ENCODE assay signal across 11 cellular contexts in the genomic region with DNA sequence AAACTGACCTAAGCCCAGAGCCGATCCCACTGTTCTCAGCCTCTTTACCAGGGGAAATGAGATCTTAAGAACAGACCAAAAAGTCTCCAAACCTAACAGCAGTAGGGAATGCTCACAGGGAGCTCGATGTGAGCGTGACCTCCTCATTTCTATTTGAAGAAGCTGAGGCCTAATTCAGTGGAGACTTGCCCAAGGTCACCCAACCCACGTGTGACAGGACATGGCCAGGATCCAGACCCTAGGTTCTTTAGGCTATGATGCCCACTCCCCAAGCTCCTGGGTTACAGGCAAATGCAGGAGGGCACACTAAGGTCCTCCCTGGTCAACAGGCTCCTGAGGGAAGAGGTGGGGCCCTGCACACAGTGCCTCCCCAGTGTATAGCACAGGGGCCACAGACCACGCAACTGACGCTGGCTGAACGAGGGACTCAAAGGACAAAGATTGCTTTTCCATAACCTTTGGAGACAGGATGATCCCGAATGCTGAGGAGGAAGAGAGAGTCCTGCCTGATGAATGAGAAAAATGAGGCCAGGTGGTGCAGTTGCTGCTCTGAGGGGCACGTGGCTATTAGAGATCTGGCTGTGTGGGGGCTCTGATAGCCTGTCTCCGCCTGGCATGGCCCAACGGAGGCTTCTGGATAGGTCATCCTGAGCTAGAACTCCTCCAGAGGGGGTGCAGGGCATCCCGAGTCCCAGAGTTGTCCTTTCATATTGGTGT. TPM values are rescaled to one million over a fixed set of nuclear protein-coding genes. Genes with fewer than 3 reads are reported as not detected.
DNase-seq lines count a peak whose midpoint lies in the region; ATAC-seq, FAIRE-seq and TF ChIP-seq lines count a peak whose summit lies in the region.
"Had no signal": no experiment of that assay in that cellular context is flagged by ENCODE, and none has a peak within 500 bp of the region (broad histone marks: within the 10 kb centered on the region; RNA-seq: fewer than 3 reads in every experiment).

No MANE protein-coding gene starts in this region.

- DNase-seq in activated CD4-positive, alpha-beta T cell treated with anti-CD3 and anti-CD28 coated beads, Interleukin-2, amount 10 ng/mL, durations not matched to agents 24 days and 14 days: no peak
- DNase-seq in activated CD4-positive, alpha-beta T cell treated with anti-CD3 and anti-CD28 coated beads, Interleukin-2, amount 50 U/mL, for 4 hours: no peak
- DNase-seq in astrocyte (ENCODE audit: low read depth) (no peak), lower lobe of right lung (no peak), testis (peak; percentile 59), nucleus accumbens (lab: John Stamatoyannopoulos, UW) (no peak)
- DNase-seq in stimulated activated CD4-positive, alpha-beta T cell treated with anti-CD3 and anti-CD28 coated beads, Interleukin-1b, Interleukin-23, amount 100 ng/mL, for 48 hours: no peak
- DNase-seq: NCI-H2029 had no signal

- WGBS in testis, 2 donors: 50 to 56% methylated on average over 12 of the region's 12 CpGs

- H3K4me3 Mint-ChIP-seq in activated CD4-positive, alpha-beta T cell treated with anti-CD3 and anti-CD28 coated beads, Interleukin-2, amount 10 ng/mL, durations not matched to agents 24 days and 14 days: no peak overlapping the region
- H3K4me3 Mint-ChIP-seq in astrocyte (ENCODE audit: unreplicated experiment): no peak overlapping the region

- TF ChIP-seq POLR2A in testis (IDR thresholded peaks at IDR 0.05): no peak

- H3K4me3 ChIP-seq in astrocyte (ENCODE audit: insufficient read depth, low read depth, low read length) (no peak overlapping the region), lower lobe of right lung (no peak overlapping the region), testis (no peak overlapping the region)

- FAIRE-seq in astrocyte (lab: Jason Lieb, UNC): no peak

- TF ChIP-seq CTCF in astrocyte (IDR thresholded peaks at IDR 0.05; ENCODE audit: insufficient read depth, low read depth, low read length) (no peak), lower lobe of right lung (IDR thresholded peaks at IDR 0.05) (no peak), testis (IDR thresholded peaks at IDR 0.05) (no peak)

- no peaks in the 10 kb centered on the region for H3K27me3 ChIP-seq in astrocyte (ENCODE audit: insufficient read depth, low read length)
- no peaks in the 10 kb centered on the region for H3K27me3 ChIP-seq in lower lobe of right lung (ENCODE audit: low read depth)
- H3K27me3 ChIP-seq in testis: no peaks in the 10 kb centered on the region

- H2AFZ ChIP-seq in astrocyte (ENCODE audit: low read depth, low read length): no peak overlapping the region

- H3K4me1 Mint-ChIP-seq in activated CD4-positive, alpha-beta T cell treated with anti-CD3 and anti-CD28 coated beads, Interleukin-2, amount 10 ng/mL, durations not matched to agents 24 days and 14 days: peaks cover 56% of the 10 kb centered on the region
- peaks cover 52% of the 10 kb centered on the region for H3K4me1 Mint-ChIP-seq in astrocyte (ENCODE audit: low read depth, unreplicated experiment)

- H3K27me3 Mint-ChIP-seq in activated CD4-positive, alpha-beta T cell treated with anti-CD3 and anti-CD28 coated beads, Interleukin-2, amount 10 ng/mL, durations not matched to agents 24 days and 14 days: no peaks in the 10 kb centered on the region
- H3K27me3 Mint-ChIP-seq in astrocyte (ENCODE audit: low read depth, unreplicated experiment): no peaks in the 10 kb centered on the region
- H3K27me3 Mint-ChIP-seq: progenitor cell of endocrine pancreas had no signal

- peak overlapping the region; percentile 34 for H3K9ac ChIP-seq in astrocyte (ENCODE audit: low read length)

- H3K4me1 ChIP-seq in astrocyte (ENCODE audit: insufficient read depth, low read length) (peaks cover 44% of the 10 kb centered on the region), lower lobe of right lung (peaks cover 100% of the 10 kb centered on the region), testis (peaks cover 49% of the 10 kb centered on the region)

- peaks cover 85% of the 10 kb centered on the region for H3K79me2 ChIP-seq in astrocyte (ENCODE audit: insufficient read depth, low read length)

- H3K36me3 Mint-ChIP-seq in activated CD4-positive, alpha-beta T cell treated with anti-CD3 and anti-CD28 coated beads, Interleukin-2, amount 10 ng/mL, durations not matched to agents 24 days and 14 days (ENCODE audit: low read depth): peaks cover 65% of the 10 kb centered on the region
- H3K36me3 Mint-ChIP-seq in astrocyte (ENCODE audit: low read depth, unreplicated experiment): peaks cover 27% of the 10 kb centered on the region

- H3K27ac ChIP-seq in astrocyte (ENCODE audit: low read depth, low read length) (peak overlapping the region; percentile 49), lower lobe of right lung (peak overlapping the region; percentile 76), testis (peak overlapping the region; percentile 64)

- intact Hi-C loops in activated CD4-positive, alpha-beta T cell treated with anti-CD3 and anti-CD28 coated beads, Interleukin-2, amount 10 ng/mL, durations not matched to agents 24 days and 14 days (cut with micrococcal nuclease): no loop called here
- intact Hi-C loops in lower lobe of right lung (cut with DNase I): no loop called here
- intact Hi-C loops in testis (cut with DNase I; ENCODE audit: low total_unique reads): no loop called here

- no peaks in the 10 kb centered on the region for H3K9me3 Mint-ChIP-seq in activated CD4-positive, alpha-beta T cell treated with anti-CD3 and anti-CD28 coated beads, Interleukin-2, amount 10 ng/mL, durations not matched to agents 24 days and 14 days
- H3K9me3 Mint-ChIP-seq in astrocyte (ENCODE audit: unreplicated experiment): no peaks in the 10 kb centered on the region

- peaks cover 92% of the 10 kb centered on the region for H4K20me1 ChIP-seq in astrocyte (ENCODE audit: insufficient read depth, low read length)

- H3K4me2 ChIP-seq in astrocyte (ENCODE audit: low read length): peak overlapping the region; percentile 61

- H3K27ac Mint-ChIP-seq in activated CD4-positive, alpha-beta T cell treated with anti-CD3 and anti-CD28 coated beads, Interleukin-2, amount 10 ng/mL, durations not matched to agents 24 days and 14 days: peak overlapping the region; percentile 70
- H3K27ac Mint-ChIP-seq in astrocyte (ENCODE audit: unreplicated experiment): peak overlapping the region; percentile 89
- H3K27ac Mint-ChIP-seq: progenitor cell of endocrine pancreas had no signal

- peaks cover 8% of the 10 kb centered on the region for H3K36me3 ChIP-seq in astrocyte (ENCODE audit: insufficient read depth, low read length)
- peaks cover 27% of the 10 kb centered on the region for H3K36me3 ChIP-seq in lower lobe of right lung
- no peaks in the 10 kb centered on the region for H3K36me3 ChIP-seq in testis (ENCODE audit: low read depth, missing control alignments)

- H3K9me3 ChIP-seq in astrocyte (ENCODE audit: insufficient read depth, low read depth, low read length) (peaks cover 1% of the 10 kb centered on the region), lower lobe of right lung (no peaks in the 10 kb centered on the region), testis (no peaks in the 10 kb centered on the region)

- no peak for ATAC-seq in lower lobe of right lung
- ATAC-seq in HG03159 (IDR thresholded peaks at IDR 0.05; ENCODE audit: unreplicated experiment): no peak

RNA-seq across cellular contexts. Expression of a gene that starts 24.0 kb away (rescaled TPM):
- 57.4 and 61.0 TPM in 2 replicates for total RNA-seq in activated CD4-positive, alpha-beta T cell treated with anti-CD3 and anti-CD28 coated beads, Interleukin-2, amount 10 ng/mL, durations not matched to agents 24 days and 14 days
- total RNA-seq in astrocyte (10.8 and 11.0 TPM in 2 replicates), lower lobe of right lung (9.3 TPM), testis (10 to 100 TPM; 12.4 to 14.6 TPM)
- 24.9 TPM for polyA plus RNA-seq in testis (ENCODE audit: insufficient read depth, low read depth, low replicate concordance)

RNA-seq across cellular contexts. Expression of a gene that starts 31.0 kb away (rescaled TPM):
- total RNA-seq in activated CD4-positive, alpha-beta T cell treated with anti-CD3 and anti-CD28 coated beads, Interleukin-2, amount 10 ng/mL, durations not matched to agents 24 days and 14 days: 0.28 and 0.40 TPM in 2 replicates
- not detected in 2 replicates for total RNA-seq in astrocyte
- not detected for total RNA-seq in lower lobe of right lung
- total RNA-seq in testis: 10 to 100 TPM; 15.5 to 47.4 TPM
- 72.0 TPM for polyA plus RNA-seq in testis (ENCODE audit: insufficient read depth, low read depth, low replicate concordance)
- total RNA-seq: glomerular endothelial cell had no signal

Comparison
In these comparisons a context has a peak if more than half of its experiments do, and no peak if none do; other contexts are left out.
1. RNA of a gene that starts 31.0 kb away (total RNA-seq): 15.5 to 47.4 TPM in testis; 0.28 to 0.40 TPM in activated CD4-positive, alpha-beta T cell treated with anti-CD3 and anti-CD28 coated beads, Interleukin-2, amount 10 ng/mL, durations not matched to agents 24 days and 14 days, not detected in lower lobe of right lung (single experiment) and not detected in astrocyte; every median in the first group is over 10 times any median in the second.
2. Peak in every context shown above with its lines, with median percentiles within 50 percentile points of each other: H3K27ac ChIP-seq.